Comparison of ENCODE assay signal across 14 cellular contexts in genomic region chr11:105032495-105032894, GRCh38. TPM values are rescaled to one million over a fixed set of nuclear protein-coding genes. Genes with fewer than 3 reads are reported as not detected.
DNase-seq lines count a peak whose midpoint lies in the region; ATAC-seq and TF ChIP-seq lines count a peak whose summit lies in the region.
"Had no signal": no experiment of that assay in that cellular context is flagged by ENCODE, and none has a peak within 500 bp of the region (broad histone marks: within the 10 kb centered on the region; RNA-seq: fewer than 3 reads in every experiment).

No MANE protein-coding gene starts in this region.

- peak overlapping the region; percentile 88 for H3K27ac Mint-ChIP-seq in CD4-positive, alpha-beta T cell
- peak overlapping the region; percentile 81 for H3K27ac Mint-ChIP-seq in activated T-helper 1 cell treated with anti-CD3 and anti-CD28 coated beads, Interleukin-12 subunit alpha, Interleukin-12 subunit beta, Interleukin-2, Interleukin-4 antibody, amounts not matched to agents 30 ng/mL and 10 ng/mL and 1 ng/mL, durations not matched to agents 14 hours and 24 hours and 36 hours
- H3K27ac Mint-ChIP-seq in naive thymus-derived CD8-positive, alpha-beta T cell = peak overlapping the region in 7 of 10 donors; percentile 4 to 99 (median 23)

- no peak for DNase-seq in CD4-positive, alpha-beta T cell
- no peak for DNase-seq in activated T-helper 1 cell treated with anti-CD3 and anti-CD28 coated beads, Interleukin-12 subunit alpha, Interleukin-12 subunit beta, Interleukin-2, Interleukin-4 antibody, amounts not matched to agents 30 ng/mL and 10 ng/mL and 1 ng/mL, durations not matched to agents 14 hours and 24 hours and 36 hours (ENCODE audit: low spot score)
- no peak for DNase-seq in naive thymus-derived CD8-positive, alpha-beta T cell
- DNase-seq in T1000 (lab: John Stamatoyannopoulos, UW) = no peak
- DNase-seq in activated gamma-delta T cell treated with Interleukin-2 at 50 U/mL for 16 hours = no peak
- DNase-seq: activated CD8-positive, alpha-beta memory T cell treated with anti-CD3 and anti-CD28 coated beads for 24 hours; COR-L47; effector CD8-positive, alpha-beta T cell; foreskin fibroblast; NCI-H2107; sigmoid colon had no signal

- H3K27ac ChIP-seq in CD4-positive, alpha-beta T cell (ENCODE audit: low read depth, low read length) = no peak overlapping the region

- peak overlapping the region; percentile 94 for H3K4me3 Mint-ChIP-seq in CD4-positive, alpha-beta T cell
- peak overlapping the region; percentile 64 for H3K4me3 Mint-ChIP-seq in activated T-helper 1 cell treated with anti-CD3 and anti-CD28 coated beads, Interleukin-12 subunit alpha, Interleukin-12 subunit beta, Interleukin-2, Interleukin-4 antibody, amounts not matched to agents 30 ng/mL and 10 ng/mL and 1 ng/mL, durations not matched to agents 14 hours and 24 hours and 36 hours
- peak overlapping the region; percentile 44 to 99 (median 92) for H3K4me3 Mint-ChIP-seq in naive thymus-derived CD8-positive, alpha-beta T cell

- no peaks in the 10 kb centered on the region for H3K9me3 Mint-ChIP-seq in CD4-positive, alpha-beta T cell
- H3K9me3 Mint-ChIP-seq in activated T-helper 1 cell treated with anti-CD3 and anti-CD28 coated beads, Interleukin-12 subunit alpha, Interleukin-12 subunit beta, Interleukin-2, Interleukin-4 antibody, amounts not matched to agents 30 ng/mL and 10 ng/mL and 1 ng/mL, durations not matched to agents 14 hours and 24 hours and 36 hours = no peaks in the 10 kb centered on the region
- no peaks in the 10 kb centered on the region for H3K9me3 Mint-ChIP-seq in naive thymus-derived CD8-positive, alpha-beta T cell

- ATAC-seq in CD4-positive, alpha-beta T cell (ENCODE audit: poor library complexity) = no peak
- ATAC-seq in GM18868 (IDR thresholded peaks at IDR 0.05; ENCODE audit: unreplicated experiment) (peak; percentile 40), GM21390 (IDR thresholded peaks at IDR 0.05; ENCODE audit: unreplicated experiment) (no peak)
- ATAC-seq in naive thymus-derived CD8-positive, alpha-beta T cell = no peak

- intact Hi-C loops in CD4-positive, alpha-beta T cell (cut with DNase I, micrococcal nuclease) = loop anchor here in 1 of 2 experiments (10.0 kb wide), 1 partner anchor 68 kb away; the partner anchor contains the start of gene CASP4
- intact Hi-C loops in activated T-helper 1 cell treated with anti-CD3 and anti-CD28 coated beads, Interleukin-12 subunit alpha, Interleukin-12 subunit beta, Interleukin-2, Interleukin-4 antibody, amounts not matched to agents 30 ng/mL and 10 ng/mL and 1 ng/mL, durations not matched to agents 14 hours and 24 hours and 36 hours (cut with micrococcal nuclease) = no loop called here

- POLR2A ChIA-PET in CD4-positive, alpha-beta T cell (lab: Charles Lee) = interaction anchor here (1.5 kb wide), 1 partner anchor 11 kb away, joined by 9 read pairs; no protein-coding TSS in a partner anchor
- POLR2A ChIA-PET in naive thymus-derived CD8-positive, alpha-beta T cell (lab: Charles Lee) = interaction anchor here (0.6 kb wide), 1 partner anchor 37 kb away, joined by 3 read pairs; no protein-coding TSS in a partner anchor

- CTCF ChIA-PET in CD4-positive, alpha-beta T cell (lab: Charles Lee) = no interaction called here

- H3K36me3 Mint-ChIP-seq in CD4-positive, alpha-beta T cell (ENCODE audit: low read depth) = peaks cover 72% of the 10 kb centered on the region
- peaks cover 48% of the 10 kb centered on the region for H3K36me3 Mint-ChIP-seq in activated T-helper 1 cell treated with anti-CD3 and anti-CD28 coated beads, Interleukin-12 subunit alpha, Interleukin-12 subunit beta, Interleukin-2, Interleukin-4 antibody, amounts not matched to agents 30 ng/mL and 10 ng/mL and 1 ng/mL, durations not matched to agents 14 hours and 24 hours and 36 hours (ENCODE audit: low read depth)
- peaks cover 16 to 43% (median 41%) of the 10 kb centered on the region in 3 donors for H3K36me3 Mint-ChIP-seq in naive thymus-derived CD8-positive, alpha-beta T cell

- H3K27me3 Mint-ChIP-seq in CD4-positive, alpha-beta T cell = no peaks in the 10 kb centered on the region
- H3K27me3 Mint-ChIP-seq in activated T-helper 1 cell treated with anti-CD3 and anti-CD28 coated beads, Interleukin-12 subunit alpha, Interleukin-12 subunit beta, Interleukin-2, Interleukin-4 antibody, amounts not matched to agents 30 ng/mL and 10 ng/mL and 1 ng/mL, durations not matched to agents 14 hours and 24 hours and 36 hours (ENCODE audit: insufficient read depth) = no peaks in the 10 kb centered on the region
- no peaks in the 10 kb centered on the region for H3K27me3 Mint-ChIP-seq in naive thymus-derived CD8-positive, alpha-beta T cell

- no peaks in the 10 kb centered on the region for H3K27me3 ChIP-seq in CD4-positive, alpha-beta T cell (ENCODE audit: control insufficient read depth, insufficient read depth, low read length)
- H3K27me3 ChIP-seq: sigmoid colon had no signal

- H3K4me1 Mint-ChIP-seq in CD4-positive, alpha-beta T cell (ENCODE audit: low read depth) = peaks cover 69% of the 10 kb centered on the region
- H3K4me1 Mint-ChIP-seq in activated T-helper 1 cell treated with anti-CD3 and anti-CD28 coated beads, Interleukin-12 subunit alpha, Interleukin-12 subunit beta, Interleukin-2, Interleukin-4 antibody, amounts not matched to agents 30 ng/mL and 10 ng/mL and 1 ng/mL, durations not matched to agents 14 hours and 24 hours and 36 hours (ENCODE audit: low read depth) = peaks cover 45% of the 10 kb centered on the region
- peaks cover 27 to 69% (median 60%) of the 10 kb centered on the region in 4 donors for H3K4me1 Mint-ChIP-seq in naive thymus-derived CD8-positive, alpha-beta T cell

- TF ChIP-seq CTCF in CD4-positive, alpha-beta T cell (IDR thresholded peaks at IDR 0.05) = no peak

- H3K9me3 ChIP-seq in CD4-positive, alpha-beta T cell (ENCODE audit: control insufficient read depth, low read length) = no peaks in the 10 kb centered on the region
- H3K9me3 ChIP-seq: sigmoid colon had no signal

RNA-seq across cellular contexts. Expression of gene CASP1, which starts 2.4 kb away (rescaled TPM):
- total RNA-seq in CD4-positive, alpha-beta T cell = 10 to 100 TPM; 15.6 to 17.6 TPM
- 21.1 and 21.4 TPM in 2 replicates for total RNA-seq in activated T-helper 1 cell treated with anti-CD3 and anti-CD28 coated beads, Interleukin-12 subunit alpha, Interleukin-12 subunit beta, Interleukin-2, Interleukin-4 antibody, amounts not matched to agents 30 ng/mL and 10 ng/mL and 1 ng/mL, durations not matched to agents 14 hours and 24 hours and 36 hours
- total RNA-seq in naive thymus-derived CD8-positive, alpha-beta T cell = 10 to 100 TPM; 42.8 to 47.3 TPM
- polyA plus RNA-seq in naive thymus-derived CD8-positive, alpha-beta T cell = 10 to 100 TPM; 63.9 to 96.1 (median 65.3) TPM

RNA-seq across cellular contexts. Expression of gene CASP5, which starts 9.5 kb away (rescaled TPM):
- not detected for total RNA-seq in CD4-positive, alpha-beta T cell
- not detected in 2 replicates for total RNA-seq in activated T-helper 1 cell treated with anti-CD3 and anti-CD28 coated beads, Interleukin-12 subunit alpha, Interleukin-12 subunit beta, Interleukin-2, Interleukin-4 antibody, amounts not matched to agents 30 ng/mL and 10 ng/mL and 1 ng/mL, durations not matched to agents 14 hours and 24 hours and 36 hours
- total RNA-seq in naive thymus-derived CD8-positive, alpha-beta T cell = not detected
- polyA plus RNA-seq in naive thymus-derived CD8-positive, alpha-beta T cell = not detected
- total RNA-seq: astrocyte, sigmoid colon had no signal

RNA-seq across cellular contexts. Expression of gene CARD16, which starts 12.6 kb away (rescaled TPM):
- total RNA-seq in CD4-positive, alpha-beta T cell = 10 to 100 TPM; 22.4 to 23.6 TPM
- 9.5 and 10.5 TPM in 2 replicates for total RNA-seq in activated T-helper 1 cell treated with anti-CD3 and anti-CD28 coated beads, Interleukin-12 subunit alpha, Interleukin-12 subunit beta, Interleukin-2, Interleukin-4 antibody, amounts not matched to agents 30 ng/mL and 10 ng/mL and 1 ng/mL, durations not matched to agents 14 hours and 24 hours and 36 hours
- total RNA-seq in naive thymus-derived CD8-positive, alpha-beta T cell = 10 to 100 TPM; 41.5 to 44.7 TPM
- polyA plus RNA-seq in naive thymus-derived CD8-positive, alpha-beta T cell = 100 to 1,000 TPM; 149 to 173 (median 166) TPM

Comparison
In these comparisons a context has a peak if more than half of its experiments do, and no peak if none do; other contexts are left out.
1. H3K27ac Mint-ChIP-seq: peak in every context shown above with its lines; median percentile 88 in CD4-positive, alpha-beta T cell; 81 in activated T-helper 1 cell treated with anti-CD3 and anti-CD28 coated beads, Interleukin-12 subunit alpha, Interleukin-12 subunit beta, Interleukin-2, Interleukin-4 antibody, amounts not matched to agents 30 ng/mL and 10 ng/mL and 1 ng/mL, durations not matched to agents 14 hours and 24 hours and 36 hours; 23 in naive thymus-derived CD8-positive, alpha-beta T cell.